ENCODE assay signal across 18 cellular contexts in the genomic region with DNA sequence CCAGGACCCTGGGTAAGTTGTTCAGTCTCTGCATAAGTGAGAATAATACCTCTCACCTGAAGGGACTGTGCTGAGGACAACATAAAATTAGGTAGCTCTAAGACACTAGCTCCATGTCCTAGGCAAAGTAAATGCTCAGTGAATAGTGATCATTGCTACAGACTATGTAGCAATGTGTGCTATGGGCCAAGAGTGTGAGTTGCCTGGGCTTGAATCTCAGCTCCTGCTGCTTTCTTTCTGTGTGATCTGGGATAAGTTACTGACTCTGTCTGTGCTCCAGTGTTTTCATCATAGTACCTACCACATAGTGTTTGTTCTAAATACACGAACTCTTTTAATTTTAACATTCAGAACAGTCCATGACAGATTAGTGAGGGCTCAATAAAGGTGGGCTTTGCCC.
A peak's percentile ranks its signal among the peaks of the same experiment; 100 is the strongest.
DNase-seq lines count a peak whose midpoint lies in the region; ATAC-seq and TF ChIP-seq lines count a peak whose summit lies in the region.
"Had no signal": no experiment of that assay in that cellular context is flagged by ENCODE, and none has a peak within 500 bp of the region (broad histone marks: within the 10 kb centered on the region; RNA-seq: fewer than 3 reads in every experiment).

No MANE protein-coding gene starts in this region.

- WGBS in trophoblast cell (ENCODE audit: extremely low coverage, insufficient coverage, insufficient read length): no CpG with 5 or more reads among the region's 1 CpG
- WGBS in mesenchymal stem cell: no CpG with 5 or more reads among the region's 1 CpG

- peaks cover 6% of the 10 kb centered on the region; the same call in 1 of the 2 replicates for H3K9me3 Mint-ChIP-seq in WTC11
- H3K9me3 Mint-ChIP-seq: CD8-positive, alpha-beta memory T cell had no signal

- H3K23ac ChIP-seq in trophoblast cell (ENCODE audit: low read length) (no peak overlapping the region), mesenchymal stem cell (ENCODE audit: low read length in 2 of 2) (no peak overlapping the region)

- H3K4me1 ChIP-seq in trophoblast cell (ENCODE audit: control insufficient read depth in 1 of 2, insufficient read depth in 2 of 2, low read length in 2 of 2) (peaks cover 25 to 35% of the 10 kb centered on the region in 2 experiments), mesenchymal stem cell (ENCODE audit: control insufficient read depth, insufficient read depth, low read depth, low read length) (peaks cover 7% of the 10 kb centered on the region)

- H3K14ac ChIP-seq in trophoblast cell (ENCODE audit: low read length) (peak overlapping the region; percentile 77), mesenchymal stem cell (ENCODE audit: low read length in 2 of 2) (no peak overlapping the region)

- POLR2A ChIA-PET in WTC11 (lab: Charles Lee): interaction anchor here (0.8 to 1.7 kb wide), 5 partner anchors 10 to 93 kb away, joined by 3 to 8 read pairs (median 4); no protein-coding TSS in a partner anchor

- H2BK12ac ChIP-seq in trophoblast cell (ENCODE audit: low read length) (peak overlapping the region; percentile 48), mesenchymal stem cell (ENCODE audit: low read length in 2 of 2) (no peak overlapping the region)

- H3K4me1 Mint-ChIP-seq in WTC11: peaks cover 89% of the 10 kb centered on the region
- H3K4me1 Mint-ChIP-seq: CD8-positive, alpha-beta memory T cell had no signal

- H3K18ac ChIP-seq in trophoblast cell (ENCODE audit: low read length) (peak overlapping the region; percentile 71), mesenchymal stem cell (ENCODE audit: low read depth in 1 of 2, low read length in 2 of 2) (peak overlapping the region in 1 of 2 experiments; percentile 43)

- H4K8ac ChIP-seq in trophoblast cell (ENCODE audit: low read depth, low read length) (peak overlapping the region; percentile 25), mesenchymal stem cell (ENCODE audit: low read length) (no peak overlapping the region)

- peak overlapping the region; percentile 98 for H4K91ac ChIP-seq in trophoblast cell (ENCODE audit: low read depth, low read length)
- H4K91ac ChIP-seq in mesenchymal stem cell (ENCODE audit: low read length): no peak overlapping the region

- no peaks in the 10 kb centered on the region for H3K36me3 ChIP-seq in trophoblast cell (ENCODE audit: control insufficient read depth in 1 of 2, insufficient read depth in 2 of 2, low read length in 2 of 2)
- H3K36me3 ChIP-seq in mesenchymal stem cell (ENCODE audit: control insufficient read depth in 1 of 2, insufficient read depth in 2 of 2, low read depth in 1 of 2, low read length in 2 of 2): no peaks in the 10 kb centered on the region

- H3K9ac ChIP-seq in trophoblast cell (ENCODE audit: low read length): no peak overlapping the region
- no peak overlapping the region for H3K9ac ChIP-seq in mesenchymal stem cell (ENCODE audit: low read length)

- H2BK5ac ChIP-seq in trophoblast cell (ENCODE audit: low read depth, low read length, poor library complexity): peak overlapping the region; percentile 74
- H2BK5ac ChIP-seq in mesenchymal stem cell (ENCODE audit: low read depth, low read length, poor library complexity, severe bottlenecking): no peak overlapping the region

- peaks cover 36% of the 10 kb centered on the region for H3K36me3 Mint-ChIP-seq in WTC11
- H3K36me3 Mint-ChIP-seq: CD8-positive, alpha-beta memory T cell had no signal

- no peak overlapping the region for H2BK15ac ChIP-seq in mesenchymal stem cell (ENCODE audit: low read depth, poor library complexity, severe bottlenecking)

- H2AK5ac ChIP-seq in trophoblast cell (ENCODE audit: low read length) (peak overlapping the region; percentile 87), mesenchymal stem cell (ENCODE audit: low read length, severe bottlenecking) (no peak overlapping the region)

- peak overlapping the region; percentile 50 for H3K4ac ChIP-seq in trophoblast cell (ENCODE audit: low read depth, low read length)
- H3K4ac ChIP-seq in mesenchymal stem cell (ENCODE audit: low read depth in 1 of 2, low read length in 2 of 2): no peak overlapping the region

- H3K27ac Mint-ChIP-seq in WTC11: peak overlapping the region; percentile 97
- H3K27ac Mint-ChIP-seq: CD8-positive, alpha-beta memory T cell had no signal

- no peak overlapping the region for H2AFZ ChIP-seq in trophoblast cell (ENCODE audit: insufficient read depth, low read length, poor library complexity)
- H2AFZ ChIP-seq in mesenchymal stem cell (ENCODE audit: low read depth, low read length): no peak overlapping the region

- DNase-seq in GM03348 (ENCODE audit: low spot score) (peak; percentile 48), WTC11 (ENCODE audit: low spot score) (no peak), fibroblast of peridontal ligament (ENCODE audit: extremely low read depth) (peak; percentile 23), trophoblast cell (peak in 1 of 2 donors; percentile 34), kidney glomerular epithelial cell (lab: John Stamatoyannopoulos, UW) (no peak), mesenchymal stem cell (no peak)
- DNase-seq in stimulated activated naive CD8-positive, alpha-beta T cell treated with anti-CD3 and anti-CD28 coated beads, Interleukin-15, Interleukin-2, amounts not matched to agents 100 U/mL and 50 U/mL, for 24 hours: no peak
- DNase-seq: C1 segment of cervical spinal cord; CD8-positive, alpha-beta memory T cell; KBM-7; NCI-H1105; NCI-H1694; NCI-H2081 treated with DMSO at 0.1 percent for 48 hours; NCI-H748 treated with DMSO at 0.1 percent for 48 hours; Right ventricle myocardium superior had no signal

- H3K27me3 Mint-ChIP-seq in WTC11 (ENCODE audit: low read depth): peaks cover 34% of the 10 kb centered on the region

- no peak overlapping the region for H3K4me2 ChIP-seq in trophoblast cell (ENCODE audit: low read length)
- H3K4me2 ChIP-seq in mesenchymal stem cell (ENCODE audit: low read length, poor library complexity, severe bottlenecking): no peak overlapping the region

- H3K27me3 ChIP-seq in trophoblast cell (ENCODE audit: insufficient read depth, low read length) (no peaks in the 10 kb centered on the region), mesenchymal stem cell (ENCODE audit: control insufficient read depth in 1 of 2, insufficient read depth in 1 of 2, low read length in 2 of 2) (peaks cover 0 to 3% of the 10 kb centered on the region in 2 experiments)

- H4K12ac ChIP-seq in trophoblast cell (ENCODE audit: low read depth, low read length): no peak overlapping the region

- ATAC-seq in WTC11: no peak
- no peak for ATAC-seq in stimulated activated naive CD8-positive, alpha-beta T cell treated with anti-CD3 and anti-CD28 coated beads, Interleukin-15, Interleukin-2, amounts not matched to agents 100 U/mL and 50 U/mL, for 24 hours
- ATAC-seq: HCT116 had no signal

- H3K4me3 Mint-ChIP-seq in WTC11: peak overlapping the region; percentile 64
- H3K4me3 Mint-ChIP-seq: CD8-positive, alpha-beta memory T cell had no signal

- no peak for TF ChIP-seq CTCF in WTC11 (IDR thresholded peaks at IDR 0.05)

- H3K79me1 ChIP-seq in trophoblast cell (ENCODE audit: low read length): peaks cover 56% of the 10 kb centered on the region
- no peaks in the 10 kb centered on the region for H3K79me1 ChIP-seq in mesenchymal stem cell (replicated peaks; ENCODE audit: low read length, poor library complexity, severe bottlenecking)

- peak overlapping the region; percentile 86 for H3K27ac ChIP-seq in trophoblast cell (ENCODE audit: low read depth, low read length)
- no peak overlapping the region for H3K27ac ChIP-seq in mesenchymal stem cell (ENCODE audit: low read length, poor library complexity, severe bottlenecking)
- H3K27ac ChIP-seq: SK-N-MC had no signal

- peaks cover 4% of the 10 kb centered on the region for H3K79me2 ChIP-seq in trophoblast cell (ENCODE audit: control insufficient read depth, insufficient read depth, low read length, poor library complexity)

- H3K4me3 ChIP-seq in trophoblast cell (ENCODE audit: low read depth, low read length) (no peak overlapping the region), mesenchymal stem cell (ENCODE audit: insufficient read depth in 1 of 2, low read depth in 1 of 2, low read length in 2 of 2) (no peak overlapping the region)
- H3K4me3 ChIP-seq: A549, SK-N-MC had no signal

- H3K9me3 ChIP-seq in trophoblast cell (ENCODE audit: insufficient read depth, low read depth, low read length) (no peaks in the 10 kb centered on the region), mesenchymal stem cell (ENCODE audit: control insufficient read depth, low read length) (no peaks in the 10 kb centered on the region)
- H3K9me3 ChIP-seq: A549 had no signal

- CTCF ChIA-PET in WTC11 (lab: Charles Lee): interaction anchor here (0.6 to 4.2 kb wide), 9 partner anchors 9 to 122 kb away, joined by 3 to 38 read pairs (median 5); no protein-coding TSS in a partner anchor

- peak overlapping the region; percentile 94 for H2BK120ac ChIP-seq in trophoblast cell (ENCODE audit: insufficient read depth, low read length, poor library complexity)
- H2BK120ac ChIP-seq in mesenchymal stem cell (ENCODE audit: low read depth, low read length): no peak overlapping the region

TF ChIP-seq in WTC11, 78 proteins besides CTCF, POLR2A, EP300 and RAD21:
- TF ChIP-seq ZNF317 (CRISPR knock-in tag; IDR thresholded peaks at IDR 0.05; ENCODE audit: borderline replicate concordance, low read depth): no peak
- TF ChIP-seq, protein P1, sequence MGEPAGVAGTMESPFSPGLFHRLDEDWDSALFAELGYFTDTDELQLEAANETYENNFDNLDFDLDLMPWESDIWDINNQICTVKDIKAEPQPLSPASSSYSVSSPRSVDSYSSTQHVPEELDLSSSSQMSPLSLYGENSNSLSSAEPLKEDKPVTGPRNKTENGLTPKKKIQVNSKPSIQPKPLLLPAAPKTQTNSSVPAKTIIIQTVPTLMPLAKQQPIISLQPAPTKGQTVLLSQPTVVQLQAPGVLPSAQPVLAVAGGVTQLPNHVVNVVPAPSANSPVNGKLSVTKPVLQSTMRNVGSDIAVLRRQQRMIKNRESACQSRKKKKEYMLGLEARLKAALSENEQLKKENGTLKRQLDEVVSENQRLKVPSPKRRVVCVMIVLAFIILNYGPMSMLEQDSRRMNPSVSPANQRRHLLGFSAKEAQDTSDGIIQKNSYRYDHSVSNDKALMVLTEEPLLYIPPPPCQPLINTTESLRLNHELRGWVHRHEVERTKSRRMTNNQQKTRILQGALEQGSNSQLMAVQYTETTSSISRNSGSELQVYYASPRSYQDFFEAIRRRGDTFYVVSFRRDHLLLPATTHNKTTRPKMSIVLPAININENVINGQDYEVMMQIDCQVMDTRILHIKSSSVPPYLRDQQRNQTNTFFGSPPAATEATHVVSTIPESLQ (CRISPR knock-in tag; IDR thresholded peaks at IDR 0.05): no peak
- TF ChIP-seq ZNF671 (CRISPR knock-in tag; IDR thresholded peaks at IDR 0.05): no peak

Comparison
In these comparisons a context has a peak if more than half of its experiments do, and no peak if none do; other contexts are left out.
1. DNase-seq: peak in GM03348 (single experiment) and fibroblast of peridontal ligament (single experiment); none in WTC11 (single experiment), kidney glomerular epithelial cell (single experiment), stimulated activated naive CD8-positive, alpha-beta T cell treated with anti-CD3 and anti-CD28 coated beads, Interleukin-15, Interleukin-2, amounts not matched to agents 100 U/mL and 50 U/mL, for 24 hours (single experiment) and mesenchymal stem cell (single experiment).